In the genomic region with DNA sequence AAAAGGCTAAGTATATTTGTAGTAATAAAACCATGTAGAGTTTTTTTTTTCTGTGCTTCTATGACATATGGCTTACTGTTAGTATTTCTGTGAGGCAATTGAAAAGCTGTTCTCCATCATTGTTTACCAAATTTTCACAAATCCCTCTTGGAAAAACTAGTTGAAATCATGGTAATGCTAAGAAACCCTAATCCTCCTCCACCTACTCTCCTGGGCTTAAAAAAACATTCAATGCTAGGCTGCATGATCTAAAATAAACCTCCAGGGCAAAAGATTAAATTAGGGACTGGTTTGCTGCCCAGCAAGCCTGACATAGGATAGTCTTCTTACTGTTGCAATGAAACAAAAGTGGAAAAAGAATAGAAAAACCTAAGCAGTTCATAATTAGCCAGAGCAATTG, we compare ENCODE assay signal across 22 cellular contexts. TPM values are rescaled to one million over a fixed set of nuclear protein-coding genes. Genes with fewer than 3 reads are reported as not detected.
DNase-seq lines count a peak whose midpoint lies in the region; TF ChIP-seq lines count a peak whose summit lies in the region.
"Had no signal": no experiment of that assay in that cellular context is flagged by ENCODE, and none has a peak within 500 bp of the region (broad histone marks: within the 10 kb centered on the region; RNA-seq: fewer than 3 reads in every experiment).

No MANE protein-coding gene starts in this region.

- peaks cover 21% of the 10 kb centered on the region for H3K4me1 Mint-ChIP-seq in glutamatergic neuron (ENCODE audit: low read depth, unreplicated experiment)
- H3K4me1 Mint-ChIP-seq: activated T-helper 17 cell treated with anti-CD3 and anti-CD28 coated beads, Interleukin-2, amount 50 U/mL, for 72 hours had no signal

- H3K27me3 Mint-ChIP-seq in glutamatergic neuron (ENCODE audit: unreplicated experiment) = peaks cover 1% of the 10 kb centered on the region
- H3K27me3 Mint-ChIP-seq: activated naive CD8-positive, alpha-beta T cell treated with anti-CD3 and anti-CD28 coated beads for 36 hours; activated T-helper 17 cell treated with anti-CD3 and anti-CD28 coated beads, Interleukin-2, amount 50 U/mL, for 72 hours; IgD-negative memory B cell had no signal

- H3K27ac ChIP-seq in skeletal muscle tissue (ENCODE audit: low read depth, low read length) (peak overlapping the region; percentile 25), breast epithelium (no peak overlapping the region)
- H3K27ac ChIP-seq: coronary artery, RWPE1, thoracic aorta had no signal

- DNase-seq in HAP-1 (ENCODE audit: low spot score in 2 of 2) (peak; percentile 54 to 100), NCI-H82 (lab: John Stamatoyannopoulos, UW) (peak; percentile 55), glutamatergic neuron (no peak), SK-N-DZ (ENCODE audit: low spot score) (no peak), NCI-H526 treated with DMSO at 0.1 percent for 48 hours (lab: John Stamatoyannopoulos, UW) (no peak), breast epithelium (ENCODE audit: low spot score in 2 of 2) (no peak)
- DNase-seq: activated CD4-positive, alpha-beta T cell treated with anti-CD3 and anti-CD28 coated beads for 1 hour; activated naive CD8-positive, alpha-beta T cell treated with anti-CD3 and anti-CD28 coated beads for 36 hours; AML-193; Caco-2; GDM1; kidney glomerular epithelial cell; NCI-H1694 treated with DMSO at 0.1 percent for 48 hours; NCI-H345; stimulated activated CD4-positive, alpha-beta T cell treated with anti-CD3 and anti-CD28 coated beads, Interleukin-15, amount 100 ng/mL, for 24 hours had no signal

- no peak for TF ChIP-seq CTCF in glutamatergic neuron (IDR thresholded peaks at IDR 0.05; ENCODE audit: partially characterized antibody, unreplicated experiment)
- TF ChIP-seq CTCF in breast epithelium (IDR thresholded peaks at IDR 0.05) = no peak

- no peaks in the 10 kb centered on the region for H3K9me3 Mint-ChIP-seq in glutamatergic neuron (ENCODE audit: unreplicated experiment)
- H3K9me3 Mint-ChIP-seq: activated T-helper 17 cell treated with anti-CD3 and anti-CD28 coated beads, Interleukin-2, amount 50 U/mL, for 72 hours; IgD-negative memory B cell had no signal

- no peak for TF ChIP-seq POLR2A in breast epithelium (IDR thresholded peaks at IDR 0.05)

- intact Hi-C loops in breast epithelium (cut with DNase I; ENCODE audit: low total_unique reads) = loop anchor here (10.0 kb wide), 1 partner anchor 659 kb away; no protein-coding TSS in a partner anchor

- H3K4me3 ChIP-seq in HAP-1 (no peak overlapping the region), skeletal muscle tissue (ENCODE audit: low read length in 3 of 3) (no peak overlapping the region), breast epithelium (no peak overlapping the region)
- H3K4me3 ChIP-seq: coronary artery, thoracic aorta had no signal

- H3K36me3 ChIP-seq in HAP-1 (replicated peaks) = no peaks in the 10 kb centered on the region
- no peaks in the 10 kb centered on the region for H3K36me3 ChIP-seq in skeletal muscle tissue (ENCODE audit: control insufficient read depth in 3 of 3, insufficient read depth in 3 of 3, low read length in 3 of 3)
- H3K36me3 ChIP-seq in breast epithelium = no peaks in the 10 kb centered on the region
- H3K36me3 ChIP-seq: thoracic aorta had no signal

- no peaks in the 10 kb centered on the region for H3K36me3 Mint-ChIP-seq in glutamatergic neuron (ENCODE audit: unreplicated experiment)
- H3K36me3 Mint-ChIP-seq: activated naive CD8-positive, alpha-beta T cell treated with anti-CD3 and anti-CD28 coated beads for 36 hours; brain; IgD-negative memory B cell had no signal

- H3K9ac ChIP-seq in skeletal muscle tissue (ENCODE audit: low read depth in 1 of 3, low read length in 3 of 3) = no peak overlapping the region

- H3K27me3 ChIP-seq in HAP-1 (ENCODE audit: low read depth) (no peaks in the 10 kb centered on the region), skeletal muscle tissue (ENCODE audit: control insufficient read depth in 3 of 3, insufficient read depth in 3 of 3, low read length in 3 of 3) (no peaks in the 10 kb centered on the region), breast epithelium (no peaks in the 10 kb centered on the region)

- no peak overlapping the region for H3K4me3 Mint-ChIP-seq in glutamatergic neuron (ENCODE audit: unreplicated experiment)
- H3K4me3 Mint-ChIP-seq: activated naive CD8-positive, alpha-beta T cell treated with anti-CD3 and anti-CD28 coated beads for 36 hours; activated T-helper 17 cell treated with anti-CD3 and anti-CD28 coated beads, Interleukin-2, amount 50 U/mL, for 72 hours; IgD-negative memory B cell had no signal

- H3K9me3 ChIP-seq in HAP-1 (no peaks in the 10 kb centered on the region), skeletal muscle tissue (ENCODE audit: control insufficient read depth in 3 of 3, low read length in 3 of 3) (no peaks in the 10 kb centered on the region), breast epithelium (no peaks in the 10 kb centered on the region)
- H3K9me3 ChIP-seq: Caco-2, thoracic aorta had no signal

- peak overlapping the region; percentile 74 for H3K27ac Mint-ChIP-seq in glutamatergic neuron (ENCODE audit: unreplicated experiment)
- H3K27ac Mint-ChIP-seq: activated naive CD8-positive, alpha-beta T cell treated with anti-CD3 and anti-CD28 coated beads for 36 hours; activated T-helper 17 cell treated with anti-CD3 and anti-CD28 coated beads, Interleukin-2, amount 50 U/mL, for 72 hours; IgD-negative memory B cell had no signal

- in situ Hi-C loops in HAP-1 (cut with MboI; ENCODE audit: low sequenced_read_pairs) = no loop called here

- peaks cover 48% of the 10 kb centered on the region for H3K4me1 ChIP-seq in HAP-1
- peaks cover 5 to 8% (median 5%) of the 10 kb centered on the region in 3 donors for H3K4me1 ChIP-seq in skeletal muscle tissue (ENCODE audit: control insufficient read depth in 3 of 3, insufficient read depth in 3 of 3, low read length in 3 of 3)
- no peaks in the 10 kb centered on the region for H3K4me1 ChIP-seq in breast epithelium

RNA-seq across cellular contexts. Expression of a gene that starts 16.1 kb away (rescaled TPM):
- 53.7 TPM for total RNA-seq in glutamatergic neuron (ENCODE audit: unreplicated experiment)
- total RNA-seq in skeletal muscle tissue = 6.3 TPM
- 20.2 and 36.2 TPM in 2 replicates for polyA plus RNA-seq in SK-N-DZ (2014; cell fraction: cytosol; rRNA removed)
- 33.1 and 35.7 TPM in 2 replicates for polyA plus RNA-seq in SK-N-DZ (2014; cell fraction: nucleus; rRNA removed)
- total RNA-seq in breast epithelium = 10 to 100 TPM; 11.6 to 21.6 (median 15.0) TPM

RNA-seq across cellular contexts. Expression of a gene that starts 33.1 kb away (rescaled TPM):
- total RNA-seq in glutamatergic neuron (ENCODE audit: unreplicated experiment) = 21.9 TPM
- total RNA-seq in skeletal muscle tissue = 15.7 TPM
- 5.9 and 8.4 TPM in 2 replicates for polyA plus RNA-seq in SK-N-DZ (2014; cell fraction: cytosol; rRNA removed)
- 6.0 and 6.6 TPM in 2 replicates for polyA plus RNA-seq in SK-N-DZ (2014; cell fraction: nucleus; rRNA removed)
- 10 to 100 TPM; 16.5 to 23.6 (median 17.7) TPM for total RNA-seq in breast epithelium

RNA-seq across cellular contexts. Expression of a gene that starts 42.5 kb away (rescaled TPM):
- 1.5 TPM for total RNA-seq in glutamatergic neuron (ENCODE audit: unreplicated experiment)
- total RNA-seq in skeletal muscle tissue = 5.2 TPM
- polyA plus RNA-seq in SK-N-DZ (2014; cell fraction: cytosol; rRNA removed) = 1.4 and 1.8 TPM in 2 replicates
- polyA plus RNA-seq in SK-N-DZ (2014; cell fraction: nucleus; rRNA removed) = 1.7 and 2.1 TPM in 2 replicates
- total RNA-seq in breast epithelium = 10 to 100 TPM; 10.6 to 26.5 (median 15.4) TPM

Comparison
In these comparisons a context has a peak if more than half of its experiments do, and no peak if none do; other contexts are left out.
1. DNase-seq: peak in HAP-1 (2 of 2) and NCI-H82 (single experiment); none in glutamatergic neuron (single experiment), SK-N-DZ (single experiment), NCI-H526 treated with DMSO at 0.1 percent for 48 hours (single experiment) and breast epithelium (0 of 2).